Comparison of ENCODE assay signal across 8 cellular contexts in genomic region chr5:176238645-176239283, GRCh38. TPM values are rescaled to one million over a fixed set of nuclear protein-coding genes. Genes with fewer than 3 reads are reported as not detected.
DNase-seq lines count a peak whose midpoint lies in the region; ATAC-seq and TF ChIP-seq lines count a peak whose summit lies in the region.
"Not testable (repeated sequence)": the region's sequence is repeated elsewhere in the genome, so short reads cannot be mapped to it uniquely, and the experiment has no call there.

No MANE protein-coding gene starts in this region.

- not testable (repeated sequence) for H2BK5ac ChIP-seq in neuronal stem cell (ENCODE audit: low read length)

- H4K91ac ChIP-seq in neuronal stem cell (ENCODE audit: low read depth, low read length, poor library complexity): not testable (repeated sequence)

- H3K79me2 ChIP-seq in Karpas-422 (ENCODE audit: low read length): peaks cover 13% of the 10 kb centered on the region; the same call in 1 of the 2 replicates

- not testable (repeated sequence) for H2BK15ac ChIP-seq in neuronal stem cell (ENCODE audit: low read length)

- not testable (repeated sequence) for H2BK120ac ChIP-seq in neuronal stem cell (ENCODE audit: low read depth, low read length)

- H3K9me2 ChIP-seq in Karpas-422 (replicated peaks; ENCODE audit: insufficient read depth, low read length): not testable (repeated sequence)

- H3K36me3 ChIP-seq in Karpas-422 (ENCODE audit: insufficient read depth, low read length); heart left ventricle; neuronal stem cell (replicated peaks in 1 of 2; ENCODE audit: control insufficient read depth in 2 of 2, insufficient read depth in 2 of 2, low read length in 2 of 2); upper lobe of right lung: not testable (repeated sequence)

- not testable (repeated sequence) for DNase-seq in Karpas-422; astrocyte of the cerebellum (ENCODE audit: low read depth); heart left ventricle; neuronal stem cell (ENCODE audit: low spot score); upper lobe of right lung

- ATAC-seq in GM18858 (IDR thresholded peaks at IDR 0.05; ENCODE audit: unreplicated experiment) (peak; percentile 21), GM21529 (IDR thresholded peaks at IDR 0.05; ENCODE audit: unreplicated experiment) (peak; percentile 36), HG03039 (IDR thresholded peaks at IDR 0.05; ENCODE audit: unreplicated experiment) (peak; percentile 28), heart left ventricle (peak in 3 of 4 donors; percentile 52 to 74 (median 73)), upper lobe of right lung (peak; percentile 79)

- not testable (repeated sequence) for H2AK5ac ChIP-seq in neuronal stem cell (ENCODE audit: low read depth, low read length)

- H3K4me1 ChIP-seq in Karpas-422 (ENCODE audit: low read length); heart left ventricle; neuronal stem cell (ENCODE audit: control insufficient read depth in 2 of 2, insufficient read depth in 1 of 2, low read depth in 1 of 2, low read length in 2 of 2); upper lobe of right lung: not testable (repeated sequence)

- not testable (repeated sequence) for H3K14ac ChIP-seq in neuronal stem cell (ENCODE audit: low read length)

- in situ Hi-C loops in astrocyte of the cerebellum (cut with HindIII; ENCODE audit: low sequenced_read_pairs): not testable (repeated sequence)

- H3K9ac ChIP-seq in Karpas-422 (ENCODE audit: low read length): peak overlapping the region; percentile 51
- not testable (repeated sequence) for H3K9ac ChIP-seq in neuronal stem cell (ENCODE audit: low read depth, low read length, poor library complexity)

- H3K23ac ChIP-seq in neuronal stem cell (ENCODE audit: low read depth, low read length, poor library complexity): not testable (repeated sequence)

- H3K4me2 ChIP-seq in Karpas-422 (ENCODE audit: low read depth, low read length, poor library complexity, severe bottlenecking): peak overlapping the region; percentile 40
- not testable (repeated sequence) for H3K4me2 ChIP-seq in neuronal stem cell (ENCODE audit: insufficient read depth, low read length, poor library complexity, severe bottlenecking)

- H2AFZ ChIP-seq in Karpas-422 (ENCODE audit: low read length): not testable (repeated sequence)
- H2AFZ ChIP-seq in neuronal stem cell (ENCODE audit: low read length): peak overlapping the region; percentile 81

- H3K9me3 ChIP-seq in Karpas-422 (ENCODE audit: low read length); heart left ventricle; neuronal stem cell (replicated peaks in 1 of 2; ENCODE audit: control insufficient read depth in 2 of 2, insufficient read depth in 1 of 2, low read depth in 1 of 2, low read length in 2 of 2); upper lobe of right lung: not testable (repeated sequence)

- not testable (repeated sequence) for H2BK12ac ChIP-seq in neuronal stem cell (ENCODE audit: low read length)

- TF ChIP-seq POLR2A in heart left ventricle (IDR thresholded peaks at IDR 0.05): not testable (repeated sequence)

- H3K18ac ChIP-seq in neuronal stem cell (ENCODE audit: low read length): not testable (repeated sequence)

- H4K20me1 ChIP-seq in Karpas-422 (ENCODE audit: insufficient read depth, low read depth, low read length): not testable (repeated sequence)

- H3K4ac ChIP-seq in neuronal stem cell (ENCODE audit: low read length): not testable (repeated sequence)

- H3K27ac ChIP-seq in Karpas-422 (ENCODE audit: low read length); heart left ventricle; neuronal stem cell (replicated peaks; ENCODE audit: low read length); upper lobe of right lung: not testable (repeated sequence)

- not testable (repeated sequence) for H3K4me3 ChIP-seq in Karpas-422 (ENCODE audit: low read length)
- H3K4me3 ChIP-seq in astrocyte of the cerebellum (ENCODE audit: low read depth, low read length): peak overlapping the region; percentile 29
- H3K4me3 ChIP-seq in heart left ventricle: peak overlapping the region in 11 of 12 donors; percentile 35 to 71 (median 56)
- peak overlapping the region; percentile 39 to 74 for H3K4me3 ChIP-seq in neuronal stem cell (ENCODE audit: low read length in 2 of 2)
- peak overlapping the region; percentile 45 for H3K4me3 ChIP-seq in upper lobe of right lung

- not testable (repeated sequence) for H4K8ac ChIP-seq in neuronal stem cell (ENCODE audit: low read depth, low read length)

- not testable (repeated sequence) for H3K79me1 ChIP-seq in neuronal stem cell (ENCODE audit: low read depth, low read length)

- intact Hi-C loops in heart left ventricle (cut with DNase I); upper lobe of right lung (cut with DNase I): not testable (repeated sequence)

- 0% methylated on average over 3 to 6 of the region's 59 CpGs; no CpG with 5 or more reads in 2 of the 4 donors for WGBS in heart left ventricle, 4 donors
- no CpG with 5 or more reads among the region's 59 CpGs for WGBS in neuronal stem cell (ENCODE audit: extremely low coverage in 2 of 2, insufficient read length in 2 of 2, insufficient replicate concordance in 1 of 2), 2 donors

- H3K27me3 ChIP-seq in Karpas-422 (ENCODE audit: low read length); heart left ventricle; neuronal stem cell (ENCODE audit: control insufficient read depth in 3 of 3, insufficient read depth in 3 of 3, low read depth in 1 of 3, low read length in 3 of 3); upper lobe of right lung: not testable (repeated sequence)

- TF ChIP-seq CTCF in astrocyte of the cerebellum (IDR thresholded peaks at IDR 0.05; ENCODE audit: low read depth, low read length, missing control alignments); heart left ventricle (IDR thresholded peaks at IDR 0.05); upper lobe of right lung (IDR thresholded peaks at IDR 0.05): not testable (repeated sequence)

RNA-seq across cellular contexts. Expression of gene SIMC1, which starts 0.5 kb away (rescaled TPM):
- total RNA-seq in Karpas-422 (2014; rRNA removed; shearing (Covaris generic); ENCODE audit: low replicate concordance): 25.3 and 32.5 TPM in 2 replicates
- total RNA-seq in heart left ventricle (1 to 10 TPM; 2.8 to 9.0 (median 6.1) TPM), upper lobe of right lung (17.6 TPM)
- polyA plus RNA-seq in heart left ventricle: 1 to 10 TPM; 2.2 to 2.6 TPM
- 20.4 TPM for polyA plus RNA-seq in neuronal stem cell (2013, experiment 1 of 2)
- 20.9 TPM for polyA plus RNA-seq in neuronal stem cell (2013, experiment 2 of 2)

Comparison
In these comparisons a context has a peak if more than half of its experiments do, and no peak if none do; other contexts are left out.
1. ATAC-seq: peak in every context shown above with its lines; median percentile 79 in upper lobe of right lung; 73 in heart left ventricle; 36 in GM21529; 28 in HG03039; 21 in GM18858.